Comparison of ENCODE assay signal across 1 cellular context in the genomic region with DNA sequence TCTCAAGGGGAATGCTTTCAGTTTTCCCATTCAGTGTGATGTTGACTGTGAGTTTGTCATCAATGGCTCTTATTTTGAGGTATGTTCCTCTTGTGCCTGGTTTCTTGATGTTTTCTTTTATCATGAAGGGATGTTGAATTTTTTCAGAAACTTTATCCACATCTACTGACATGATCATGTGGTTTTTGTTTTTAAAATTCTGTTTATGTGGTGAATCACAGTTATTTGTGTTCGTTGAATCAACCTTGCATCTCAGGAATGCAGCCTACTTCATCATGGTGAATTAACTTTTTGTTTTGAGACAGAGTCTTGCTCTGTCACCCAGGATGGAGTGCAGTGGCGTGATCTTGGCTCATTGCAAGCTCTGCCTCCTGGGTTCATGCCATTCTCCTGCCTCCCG.
TF ChIP-seq lines count a peak whose summit lies in the region.

No MANE protein-coding gene starts in this region.

TF ChIP-seq in GM23338, 12 proteins besides CTCF, POLR2A, EP300 and RAD21 (continued from another document):
- TF ChIP-seq, protein P1, sequence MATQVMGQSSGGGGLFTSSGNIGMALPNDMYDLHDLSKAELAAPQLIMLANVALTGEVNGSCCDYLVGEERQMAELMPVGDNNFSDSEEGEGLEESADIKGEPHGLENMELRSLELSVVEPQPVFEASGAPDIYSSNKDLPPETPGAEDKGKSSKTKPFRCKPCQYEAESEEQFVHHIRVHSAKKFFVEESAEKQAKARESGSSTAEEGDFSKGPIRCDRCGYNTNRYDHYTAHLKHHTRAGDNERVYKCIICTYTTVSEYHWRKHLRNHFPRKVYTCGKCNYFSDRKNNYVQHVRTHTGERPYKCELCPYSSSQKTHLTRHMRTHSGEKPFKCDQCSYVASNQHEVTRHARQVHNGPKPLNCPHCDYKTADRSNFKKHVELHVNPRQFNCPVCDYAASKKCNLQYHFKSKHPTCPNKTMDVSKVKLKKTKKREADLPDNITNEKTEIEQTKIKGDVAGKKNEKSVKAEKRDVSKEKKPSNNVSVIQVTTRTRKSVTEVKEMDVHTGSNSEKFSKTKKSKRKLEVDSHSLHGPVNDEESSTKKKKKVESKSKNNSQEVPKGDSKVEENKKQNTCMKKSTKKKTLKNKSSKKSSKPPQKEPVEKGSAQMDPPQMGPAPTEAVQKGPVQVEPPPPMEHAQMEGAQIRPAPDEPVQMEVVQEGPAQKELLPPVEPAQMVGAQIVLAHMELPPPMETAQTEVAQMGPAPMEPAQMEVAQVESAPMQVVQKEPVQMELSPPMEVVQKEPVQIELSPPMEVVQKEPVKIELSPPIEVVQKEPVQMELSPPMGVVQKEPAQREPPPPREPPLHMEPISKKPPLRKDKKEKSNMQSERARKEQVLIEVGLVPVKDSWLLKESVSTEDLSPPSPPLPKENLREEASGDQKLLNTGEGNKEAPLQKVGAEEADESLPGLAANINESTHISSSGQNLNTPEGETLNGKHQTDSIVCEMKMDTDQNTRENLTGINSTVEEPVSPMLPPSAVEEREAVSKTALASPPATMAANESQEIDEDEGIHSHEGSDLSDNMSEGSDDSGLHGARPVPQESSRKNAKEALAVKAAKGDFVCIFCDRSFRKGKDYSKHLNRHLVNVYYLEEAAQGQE (IDR thresholded peaks at IDR 0.05; ENCODE audit: unreplicated experiment), result no peak
- TF ChIP-seq, protein P2, sequence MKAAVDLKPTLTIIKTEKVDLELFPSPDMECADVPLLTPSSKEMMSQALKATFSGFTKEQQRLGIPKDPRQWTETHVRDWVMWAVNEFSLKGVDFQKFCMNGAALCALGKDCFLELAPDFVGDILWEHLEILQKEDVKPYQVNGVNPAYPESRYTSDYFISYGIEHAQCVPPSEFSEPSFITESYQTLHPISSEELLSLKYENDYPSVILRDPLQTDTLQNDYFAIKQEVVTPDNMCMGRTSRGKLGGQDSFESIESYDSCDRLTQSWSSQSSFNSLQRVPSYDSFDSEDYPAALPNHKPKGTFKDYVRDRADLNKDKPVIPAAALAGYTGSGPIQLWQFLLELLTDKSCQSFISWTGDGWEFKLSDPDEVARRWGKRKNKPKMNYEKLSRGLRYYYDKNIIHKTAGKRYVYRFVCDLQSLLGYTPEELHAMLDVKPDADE (IDR thresholded peaks at IDR 0.05), result no peak
TF ChIP-seq in GM23338: peak in this region for 0.
